In the genomic region with DNA sequence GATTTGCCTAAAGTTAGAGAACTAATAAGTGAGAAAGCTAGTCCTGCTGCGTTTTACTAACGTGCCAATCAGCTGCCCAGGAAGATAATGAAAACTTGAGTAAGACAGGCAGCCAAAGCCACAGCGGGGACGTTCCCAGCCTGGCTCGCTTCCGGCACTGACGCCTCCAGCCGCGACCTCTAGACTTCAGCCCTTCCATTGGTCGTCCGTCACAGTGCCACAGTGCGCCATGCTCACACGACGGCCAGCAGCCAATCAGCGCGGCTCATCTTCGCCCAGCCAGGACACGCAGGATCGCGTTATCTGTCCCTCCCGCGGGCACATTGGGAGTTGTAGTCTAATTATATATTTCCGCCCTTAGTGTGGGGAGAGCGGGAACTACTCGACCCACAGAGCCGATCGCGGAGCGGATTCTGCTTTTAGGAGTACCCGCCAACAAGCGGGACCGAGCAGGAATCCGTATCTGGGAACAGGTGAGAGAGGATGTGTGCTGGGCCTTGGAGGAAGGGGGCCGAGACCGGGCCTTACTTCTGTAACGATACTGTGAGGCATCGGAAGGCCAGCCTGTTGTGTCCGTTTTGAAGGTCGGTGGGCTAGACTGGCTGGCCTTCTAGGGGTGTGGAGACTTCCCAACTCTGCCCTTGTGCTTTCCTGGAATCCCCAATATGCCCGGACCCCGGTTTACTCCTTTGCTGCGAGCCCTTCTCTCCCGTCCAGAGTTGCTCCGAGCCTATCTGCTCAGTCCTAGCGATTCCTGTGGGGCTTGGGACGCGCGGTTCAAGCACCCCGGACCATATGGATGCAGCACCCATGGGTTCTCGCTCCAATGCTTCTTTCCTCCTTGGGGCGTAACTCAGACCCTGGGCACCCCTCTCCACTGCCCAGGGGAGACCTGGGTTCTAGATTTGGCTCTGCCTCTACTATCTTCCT, we compare ENCODE assay signal across 1 cellular context.
TF ChIP-seq lines count a peak whose summit lies in the region.

Gene FDPS, plus strand, starts transcription at position 374 of the 930 bp plus-strand sequence. CDS start 924 bp downstream, outside the sequence.

TF ChIP-seq in K562, 482 proteins besides CTCF, POLR2A, EP300 and RAD21 (continued from another document and continues in another):
- TF ChIP-seq CTCFL (IDR thresholded peaks at IDR 0.05; ENCODE audit: borderline replicate concordance, insufficient read depth, low read depth, low read length, poor library complexity, severe bottlenecking) (no peak), TRIM25 (IDR thresholded peaks at IDR 0.05; ENCODE audit: borderline replicate concordance) (no peak), COPS2 (conservative IDR thresholded peaks at IDR 0.05) (no peak), KAT2B (IDR thresholded peaks at IDR 0.05; ENCODE audit: low read depth, low read length) (no peak), NFIX (CRISPR knock-in tag; IDR thresholded peaks at IDR 0.05; ENCODE audit: low read depth) (no peak), ZNF407 (IDR thresholded peaks at IDR 0.05; ENCODE audit: low read depth) (no peak), USF1 (CRISPR knock-in tag; IDR thresholded peaks at IDR 0.05) (peak; percentile 91), RFX5 (IDR thresholded peaks at IDR 0.05; ENCODE audit: low read depth, low read length) (0 out of 2 replicates have a peak, but pooled peaks have one; percentile 10), MTF1 (CRISPR knock-in tag; IDR thresholded peaks at IDR 0.05; ENCODE audit: borderline replicate concordance) (no peak), MYBL2 (IDR thresholded peaks at IDR 0.05; ENCODE audit: low read depth) (no peak), MYBL2 (CRISPR knock-in tag; IDR thresholded peaks at IDR 0.05; ENCODE audit: borderline replicate concordance) (no peak), HNRNPL (IDR thresholded peaks at IDR 0.05; ENCODE audit: low read depth, low read length) (peak; percentile 54; the same call in 1 of the 2 replicates), USF2 (CRISPR knock-in tag; IDR thresholded peaks at IDR 0.05) (peak; percentile 69), EZH2 (IDR thresholded peaks at IDR 0.05; ENCODE audit: borderline replicate concordance, low read depth, low read length) (no peak), CEBPB (tag; IDR thresholded peaks at IDR 0.05) (0 out of 2 replicates have a peak, but pooled peaks have one; percentile 43), ZBTB11 (CRISPR knock-in tag; IDR thresholded peaks at IDR 0.05) (peak in 1 of 3 experiments; percentile 80; a peak in 2 of 6 replicates), IRF2 (CRISPR knock-in tag; IDR thresholded peaks at IDR 0.05) (no peak), SPI1 (IDR thresholded peaks at IDR 0.05; ENCODE audit: borderline replicate concordance, low read depth, low read length) (no peak), ILK (tag; IDR thresholded peaks at IDR 0.05; ENCODE audit: borderline replicate concordance, low read depth) (no peak), HINFP (tag; conservative IDR thresholded peaks at IDR 0.05; ENCODE audit: low read depth) (no peak), KLF13 (tag; IDR thresholded peaks at IDR 0.05; ENCODE audit: borderline replicate concordance, low read depth) (0 out of 2 replicates have a peak, but pooled peaks have one; percentile 34), NEUROD1 (IDR thresholded peaks at IDR 0.05; ENCODE audit: borderline replicate concordance, low read depth, low read length, partially characterized antibody) (peak; percentile 74), ZNF212 (CRISPR knock-in tag; IDR thresholded peaks at IDR 0.05) (no peak), CBFA2T3 (IDR thresholded peaks at IDR 0.05) (no peak; the same call in 1 of the 2 replicates), E2F5 (CRISPR knock-in tag; IDR thresholded peaks at IDR 0.05) (no peak), RBM22 (IDR thresholded peaks at IDR 0.05; ENCODE audit: low read depth, low read length, poor library complexity, severe bottlenecking) (no peak), ZNF311 (CRISPR knock-in tag; IDR thresholded peaks at IDR 0.05) (no peak), GTF2F1 (IDR thresholded peaks at IDR 0.05; ENCODE audit: low read depth, low read length) (no peak)
- TF ChIP-seq, protein P1, sequence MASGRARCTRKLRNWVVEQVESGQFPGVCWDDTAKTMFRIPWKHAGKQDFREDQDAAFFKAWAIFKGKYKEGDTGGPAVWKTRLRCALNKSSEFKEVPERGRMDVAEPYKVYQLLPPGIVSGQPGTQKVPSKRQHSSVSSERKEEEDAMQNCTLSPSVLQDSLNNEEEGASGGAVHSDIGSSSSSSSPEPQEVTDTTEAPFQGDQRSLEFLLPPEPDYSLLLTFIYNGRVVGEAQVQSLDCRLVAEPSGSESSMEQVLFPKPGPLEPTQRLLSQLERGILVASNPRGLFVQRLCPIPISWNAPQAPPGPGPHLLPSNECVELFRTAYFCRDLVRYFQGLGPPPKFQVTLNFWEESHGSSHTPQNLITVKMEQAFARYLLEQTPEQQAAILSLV (tag; IDR thresholded peaks at IDR 0.05) = no peak
